10 cellular contexts compared by ENCODE assay signal in the genomic region with DNA sequence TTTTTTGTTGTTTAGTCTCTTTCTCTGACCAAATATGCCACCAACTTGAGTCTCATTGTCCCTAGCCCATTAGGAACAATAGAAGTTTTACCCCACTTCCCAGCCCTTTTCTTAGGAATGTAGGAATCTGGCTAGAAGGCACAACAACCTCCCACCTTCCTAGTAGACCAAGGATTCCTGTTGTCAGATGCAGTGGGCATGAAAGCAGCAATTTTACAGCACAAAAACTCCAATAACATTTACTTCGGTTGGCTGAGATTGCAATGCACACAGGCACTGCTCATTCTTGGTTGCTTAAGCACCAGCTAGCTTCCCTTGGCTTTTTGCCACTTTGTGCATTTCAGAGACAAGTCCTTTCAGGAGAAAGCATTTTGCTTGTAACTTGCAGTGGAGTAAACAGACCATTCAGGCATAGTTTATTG.
A peak's percentile ranks its signal among the peaks of the same experiment; 100 is the strongest.
DNase-seq lines count a peak whose midpoint lies in the region; ATAC-seq, FAIRE-seq and TF ChIP-seq lines count a peak whose summit lies in the region.
"Had no signal": no experiment of that assay in that cellular context is flagged by ENCODE, and none has a peak within 500 bp of the region (broad histone marks: within the 10 kb centered on the region; RNA-seq: fewer than 3 reads in every experiment).

No MANE protein-coding gene starts in this region.

- peak overlapping the region; percentile 96 for H3K27ac Mint-ChIP-seq in GM23338
- H3K27ac Mint-ChIP-seq: activated CD8-positive, alpha-beta T cell treated with anti-CD3 and anti-CD28 coated beads for 36 hours had no signal

- H3K4me3 Mint-ChIP-seq in GM23338, result peak overlapping the region; percentile 30
- H3K4me3 Mint-ChIP-seq: activated CD8-positive, alpha-beta T cell treated with anti-CD3 and anti-CD28 coated beads for 36 hours had no signal

- TF ChIP-seq CTCF in GM23338 (conservative IDR thresholded peaks at IDR 0.05; ENCODE audit: low read depth in 2 of 2), result no peak
- TF ChIP-seq CTCF in epithelial cell of proximal tubule (conservative IDR thresholded peaks at IDR 0.05; ENCODE audit: low read depth, low read length), result no peak
- TF ChIP-seq CTCF in osteoblast (IDR thresholded peaks at IDR 0.05; ENCODE audit: extremely low read depth, low read depth, low read length), result no peak

- H3K4me1 ChIP-seq in GM23338 (ENCODE audit: insufficient read depth) (peaks cover 59% of the 10 kb centered on the region), osteoblast (ENCODE audit: insufficient read depth, low read length) (peaks cover 12% of the 10 kb centered on the region)

- H3K36me3 Mint-ChIP-seq in GM23338 (ENCODE audit: low read depth), result no peaks in the 10 kb centered on the region

- DNase-seq in GM23338 (ENCODE audit: low spot score) (peak; percentile 86), NCI-H345 (lab: John Stamatoyannopoulos, UW) (peak; percentile 79), epithelial cell of proximal tubule (ENCODE audit: low read depth) (peak; percentile 99), osteoblast (ENCODE audit: insufficient read length, low spot score, missing footprints) (no peak), frontal cortex (ENCODE audit: low spot score in 2 of 2) (no peak), GF-D8 (lab: John Stamatoyannopoulos, UW) (no peak), mesenteric fat pad (ENCODE audit: low spot score) (no peak)
- DNase-seq: activated CD8-positive, alpha-beta T cell treated with anti-CD3 and anti-CD28 coated beads for 36 hours; NCI-H526 treated with DMSO at 0.1 percent for 48 hours had no signal

- H2AFZ ChIP-seq in GM23338, result no peak overlapping the region
- H2AFZ ChIP-seq in osteoblast (ENCODE audit: low read length), result peak overlapping the region; percentile 72

- no peaks in the 10 kb centered on the region for H3K27me3 ChIP-seq in GM23338 (ENCODE audit: insufficient read depth)
- H3K27me3 ChIP-seq in osteoblast (ENCODE audit: insufficient read depth, low read length), result no peaks in the 10 kb centered on the region

- no peaks in the 10 kb centered on the region for H3K36me3 ChIP-seq in GM23338 (ENCODE audit: insufficient read depth)
- no peaks in the 10 kb centered on the region for H3K36me3 ChIP-seq in osteoblast (ENCODE audit: insufficient read depth, low read length)

- H3K79me2 ChIP-seq in GM23338 (replicated peaks; ENCODE audit: insufficient read depth), result peaks cover 7% of the 10 kb centered on the region; the same call in 1 of the 2 replicates
- H3K79me2 ChIP-seq in osteoblast (ENCODE audit: insufficient read depth, low read length), result no peaks in the 10 kb centered on the region

- H3F3A ChIP-seq in GM23338 (replicated peaks; ENCODE audit: low read depth), result no peaks in the 10 kb centered on the region

- ATAC-seq in GM23338, result peak; percentile 72
- ATAC-seq in GM19351 (IDR thresholded peaks at IDR 0.05; ENCODE audit: unreplicated experiment), result no peak
- ATAC-seq: activated CD8-positive, alpha-beta T cell treated with anti-CD3 and anti-CD28 coated beads for 36 hours had no signal

- no peak for FAIRE-seq in frontal cortex (lab: Jason Lieb, UNC)

- H3K4me2 ChIP-seq in GM23338 (0 out of 2 replicates have a peak overlapping the region, but pooled peaks have one; percentile 48), osteoblast (ENCODE audit: insufficient read depth, low read length) (peak overlapping the region; percentile 21)

- H3K4me3 ChIP-seq in GM23338 (peak overlapping the region; percentile 16; the same call in 1 of the 2 replicates), epithelial cell of proximal tubule (ENCODE audit: low read depth, low read length) (no peak overlapping the region), osteoblast (ENCODE audit: insufficient read depth, low read length) (no peak overlapping the region)

- H3K27ac ChIP-seq in GM23338 (ENCODE audit: low read depth) (peak overlapping the region; percentile 97), osteoblast (ENCODE audit: low read depth, low read length) (peak overlapping the region; percentile 83)

- no peaks in the 10 kb centered on the region for H4K20me1 ChIP-seq in GM23338 (replicated peaks; ENCODE audit: insufficient read depth)
- no peaks in the 10 kb centered on the region for H4K20me1 ChIP-seq in osteoblast (ENCODE audit: insufficient read depth, low read length)

- no peaks in the 10 kb centered on the region for H3K9me3 Mint-ChIP-seq in GM23338
- H3K9me3 Mint-ChIP-seq: activated CD8-positive, alpha-beta T cell treated with anti-CD3 and anti-CD28 coated beads for 36 hours had no signal

- H3K9me2 ChIP-seq in GM23338 (ENCODE audit: insufficient read depth), result no peaks in the 10 kb centered on the region

- H3K27me3 Mint-ChIP-seq in GM23338 (ENCODE audit: insufficient read depth, low read depth, poor library complexity), result peaks cover 6% of the 10 kb centered on the region

- no peaks in the 10 kb centered on the region for H3K9me3 ChIP-seq in osteoblast (ENCODE audit: low read depth, low read length)

- peaks cover 81% of the 10 kb centered on the region for H3K4me1 Mint-ChIP-seq in GM23338

TF ChIP-seq in GM23338, 12 proteins besides CTCF, POLR2A, EP300 and RAD21:
- TF ChIP-seq NANOG (IDR thresholded peaks at IDR 0.05; ENCODE audit: borderline replicate concordance) (peak; percentile 59; the same call in 1 of the 2 replicates), EZH2phosphoT487 (IDR thresholded peaks at IDR 0.05; ENCODE audit: unreplicated experiment) (no peak)
- TF ChIP-seq, protein P1, sequence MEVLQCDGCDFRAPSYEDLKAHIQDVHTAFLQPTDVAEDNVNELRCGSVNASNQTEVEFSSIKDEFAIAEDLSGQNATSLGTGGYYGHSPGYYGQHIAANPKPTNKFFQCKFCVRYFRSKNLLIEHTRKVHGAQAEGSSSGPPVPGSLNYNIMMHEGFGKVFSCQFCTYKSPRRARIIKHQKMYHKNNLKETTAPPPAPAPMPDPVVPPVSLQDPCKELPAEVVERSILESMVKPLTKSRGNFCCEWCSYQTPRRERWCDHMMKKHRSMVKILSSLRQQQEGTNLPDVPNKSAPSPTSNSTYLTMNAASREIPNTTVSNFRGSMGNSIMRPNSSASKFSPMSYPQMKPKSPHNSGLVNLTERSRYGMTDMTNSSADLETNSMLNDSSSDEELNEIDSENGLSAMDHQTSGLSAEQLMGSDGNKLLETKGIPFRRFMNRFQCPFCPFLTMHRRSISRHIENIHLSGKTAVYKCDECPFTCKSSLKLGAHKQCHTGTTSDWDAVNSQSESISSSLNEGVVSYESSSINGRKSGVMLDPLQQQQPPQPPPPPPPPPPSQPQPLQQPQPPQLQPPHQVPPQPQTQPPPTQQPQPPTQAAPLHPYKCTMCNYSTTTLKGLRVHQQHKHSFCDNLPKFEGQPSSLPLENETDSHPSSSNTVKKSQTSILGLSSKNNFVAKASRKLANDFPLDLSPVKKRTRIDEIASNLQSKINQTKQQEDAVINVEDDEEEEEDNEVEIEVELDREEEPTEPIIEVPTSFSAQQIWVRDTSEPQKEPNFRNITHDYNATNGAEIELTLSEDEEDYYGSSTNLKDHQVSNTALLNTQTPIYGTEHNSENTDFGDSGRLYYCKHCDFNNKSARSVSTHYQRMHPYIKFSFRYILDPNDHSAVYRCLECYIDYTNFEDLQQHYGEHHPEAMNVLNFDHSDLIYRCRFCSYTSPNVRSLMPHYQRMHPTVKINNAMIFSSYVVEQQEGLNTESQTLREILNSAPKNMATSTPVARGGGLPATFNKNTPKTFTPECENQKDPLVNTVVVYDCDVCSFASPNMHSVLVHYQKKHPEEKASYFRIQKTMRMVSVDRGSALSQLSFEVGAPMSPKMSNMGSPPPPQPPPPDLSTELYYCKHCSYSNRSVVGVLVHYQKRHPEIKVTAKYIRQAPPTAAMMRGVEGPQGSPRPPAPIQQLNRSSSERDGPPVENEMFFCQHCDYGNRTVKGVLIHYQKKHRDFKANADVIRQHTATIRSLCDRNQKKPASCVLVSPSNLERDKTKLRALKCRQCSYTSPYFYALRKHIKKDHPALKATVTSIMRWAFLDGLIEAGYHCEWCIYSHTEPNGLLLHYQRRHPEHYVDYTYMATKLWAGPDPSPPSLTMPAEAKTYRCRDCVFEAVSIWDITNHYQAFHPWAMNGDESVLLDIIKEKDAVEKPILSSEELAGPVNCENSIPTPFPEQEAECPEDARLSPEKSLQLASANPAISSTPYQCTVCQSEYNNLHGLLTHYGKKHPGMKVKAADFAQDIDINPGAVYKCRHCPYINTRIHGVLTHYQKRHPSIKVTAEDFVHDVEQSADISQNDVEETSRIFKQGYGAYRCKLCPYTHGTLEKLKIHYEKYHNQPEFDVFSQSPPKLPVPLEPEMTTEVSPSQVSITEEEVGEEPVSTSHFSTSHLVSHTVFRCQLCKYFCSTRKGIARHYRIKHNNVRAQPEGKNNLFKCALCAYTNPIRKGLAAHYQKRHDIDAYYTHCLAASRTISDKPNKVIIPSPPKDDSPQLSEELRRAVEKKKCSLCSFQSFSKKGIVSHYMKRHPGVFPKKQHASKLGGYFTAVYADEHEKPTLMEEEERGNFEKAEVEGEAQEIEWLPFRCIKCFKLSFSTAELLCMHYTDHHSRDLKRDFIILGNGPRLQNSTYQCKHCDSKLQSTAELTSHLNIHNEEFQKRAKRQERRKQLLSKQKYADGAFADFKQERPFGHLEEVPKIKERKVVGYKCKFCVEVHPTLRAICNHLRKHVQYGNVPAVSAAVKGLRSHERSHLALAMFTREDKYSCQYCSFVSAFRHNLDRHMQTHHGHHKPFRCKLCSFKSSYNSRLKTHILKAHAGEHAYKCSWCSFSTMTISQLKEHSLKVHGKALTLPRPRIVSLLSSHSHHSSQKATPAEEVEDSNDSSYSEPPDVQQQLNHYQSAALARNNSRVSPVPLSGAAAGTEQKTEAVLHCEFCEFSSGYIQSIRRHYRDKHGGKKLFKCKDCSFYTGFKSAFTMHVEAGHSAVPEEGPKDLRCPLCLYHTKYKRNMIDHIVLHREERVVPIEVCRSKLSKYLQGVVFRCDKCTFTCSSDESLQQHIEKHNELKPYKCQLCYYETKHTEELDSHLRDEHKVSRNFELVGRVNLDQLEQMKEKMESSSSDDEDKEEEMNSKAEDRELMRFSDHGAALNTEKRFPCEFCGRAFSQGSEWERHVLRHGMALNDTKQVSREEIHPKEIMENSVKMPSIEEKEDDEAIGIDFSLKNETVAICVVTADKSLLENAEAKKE (CRISPR knock-in tag; IDR thresholded peaks at IDR 0.05), result 0 out of 2 replicates have a peak, but pooled peaks have one; percentile 42

Comparison
In these comparisons a context has a peak if more than half of its experiments do, and no peak if none do; other contexts are left out.
1. DNase-seq: peak in GM23338 (single experiment), NCI-H345 (single experiment) and epithelial cell of proximal tubule (single experiment); none in osteoblast (single experiment), frontal cortex (0 of 2), GF-D8 (single experiment) and mesenteric fat pad (single experiment).